8 cellular contexts compared by ENCODE assay signal in the genomic region with DNA sequence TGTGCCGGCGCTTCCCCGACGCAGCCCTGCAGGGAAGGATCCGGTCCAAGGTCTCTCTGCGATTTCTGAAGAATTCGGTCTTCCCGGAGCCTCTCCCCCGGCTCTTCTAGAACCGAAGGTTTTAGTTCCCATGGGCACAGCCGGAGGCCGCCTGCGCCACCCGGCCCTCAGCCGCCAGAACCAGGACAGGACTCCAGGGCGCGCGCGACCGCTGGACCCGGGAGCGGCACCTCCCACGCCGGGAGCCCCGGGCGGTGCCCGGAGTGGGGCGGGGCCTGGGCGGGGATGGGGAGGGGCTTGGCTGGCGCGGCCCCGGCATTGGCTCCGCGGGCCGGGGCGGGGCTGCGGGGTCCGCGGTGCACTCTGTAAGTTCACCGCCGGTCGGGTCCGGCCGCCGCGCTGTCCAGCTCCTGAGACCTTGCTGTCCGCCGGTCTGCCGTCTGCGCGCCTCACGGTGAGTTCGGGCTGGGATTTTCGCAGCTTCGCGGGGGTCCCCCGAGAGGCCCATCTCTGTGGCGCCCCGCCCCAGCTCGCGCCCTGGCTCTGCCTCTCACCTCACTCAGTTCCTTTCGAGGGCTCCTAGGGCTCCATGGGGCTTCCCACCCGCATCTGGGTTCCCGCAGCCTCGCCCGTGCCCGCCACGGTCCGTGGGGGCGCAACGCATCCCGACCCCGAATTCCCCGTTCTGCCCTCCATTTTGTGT. TPM values are rescaled to one million over a fixed set of nuclear protein-coding genes. Genes with fewer than 3 reads are reported as not detected.
DNase-seq lines count a peak whose midpoint lies in the region; ATAC-seq, FAIRE-seq and TF ChIP-seq lines count a peak whose summit lies in the region.

A gene with protein sequence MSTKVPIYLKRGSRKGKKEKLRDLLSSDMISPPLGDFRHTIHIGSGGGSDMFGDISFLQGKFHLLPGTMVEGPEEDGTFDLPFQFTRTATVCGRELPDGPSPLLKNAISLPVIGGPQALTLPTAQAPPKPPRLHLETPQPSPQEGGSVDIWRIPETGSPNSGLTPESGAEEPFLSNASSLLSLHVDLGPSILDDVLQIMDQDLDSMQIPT (plus strand): TSS at position 366 of the 703 bp plus-strand sequence. CDS start 6,033 bp downstream, outside the sequence.

- H3K36me3 ChIP-seq in HepG2 (replicated peaks in 1 of 2; ENCODE audit: control insufficient read depth in 1 of 2, insufficient read depth in 2 of 2, low read length in 2 of 2): 0 out of 5 replicates have a peak, but pooled peaks cover 0 to 3% of the 10 kb centered on the region in 2 experiments

- CTCF ChIA-PET in HepG2 (lab: Yijun Ruan, JAX; ENCODE audit: low intra/inter-chr PET ratio, low total read pairs): interaction anchor here (0.9 to 4.6 kb wide), 6 partner anchors 8 to 110 kb away, joined by 3 to 139 read pairs (median 7); no protein-coding TSS in a partner anchor

- peak; percentile 65 for ATAC-seq in HG02884 (IDR thresholded peaks at IDR 0.05; ENCODE audit: unreplicated experiment)
- peak; percentile 89 for ATAC-seq in HepG2

- peaks cover 31% of the 10 kb centered on the region for H3K79me2 ChIP-seq in HepG2 (ENCODE audit: insufficient read depth, low read length)

- H3K4me1 ChIP-seq in HepG2 (ENCODE audit: insufficient read depth, low read length): peaks cover 64% of the 10 kb centered on the region

- TF ChIP-seq POLR2A in HepG2 (IDR thresholded peaks at IDR 0.05; ENCODE audit: insufficient read depth in 1 of 2, low read depth in 2 of 2, low read length in 2 of 2): peak; percentile 58 to 95

- in situ Hi-C loops in HepG2 (cut with HindIII; ENCODE audit: extremely low pct_ligation_motif_present, low pct_unique_long_range_greater_than_20kb): loop anchor here (5.0 kb wide), 1 partner anchor 37 kb away; no protein-coding TSS in a partner anchor

- no peak for FAIRE-seq in HepG2 (lab: Jason Lieb, UNC)

- peaks cover 5% of the 10 kb centered on the region for H3K27me3 Mint-ChIP-seq in dendritic cell treated with granulocyte-macrophage colony-stimulating factor and Interleukin-4, amounts not matched to agents 40 ng/mL and 50 ng/mL, for 4 days

- no peak; the same call in 1 of the 2 replicates for TF ChIP-seq RAD21 in HepG2 (CRISPR knock-in tag; IDR thresholded peaks at IDR 0.05)

- peak within 1 kb of the TSS; percentile 88 for H3K27ac Mint-ChIP-seq in dendritic cell treated with granulocyte-macrophage colony-stimulating factor and Interleukin-4, amounts not matched to agents 40 ng/mL and 50 ng/mL, for 4 days

- H3K27ac ChIP-seq in HepG2 (ENCODE audit: extremely low read length, insufficient read depth, low read length): peak within 1 kb of the TSS; percentile 77

- H3K36me3 Mint-ChIP-seq in dendritic cell treated with granulocyte-macrophage colony-stimulating factor and Interleukin-4, amounts not matched to agents 40 ng/mL and 50 ng/mL, for 4 days (ENCODE audit: low read depth): peaks cover 12% of the 10 kb centered on the region

- BruUV-seq in HepG2 (replicated peaks; lab: Mats Ljungman, UMichigan): no TSS peak

- H2AFZ ChIP-seq in HepG2 (ENCODE audit: low read length): no peak within 1 kb of the TSS

- H3K4me2 ChIP-seq in HepG2 (ENCODE audit: low read depth, low read length): peak within 1 kb of the TSS; percentile 88

- H3K27me3 ChIP-seq in HepG2 (ENCODE audit: control insufficient read depth in 1 of 2, insufficient read depth in 2 of 2, low read length in 2 of 2): no peaks in the 10 kb centered on the region

- peaks cover 64% of the 10 kb centered on the region for H3K4me1 Mint-ChIP-seq in dendritic cell treated with granulocyte-macrophage colony-stimulating factor and Interleukin-4, amounts not matched to agents 40 ng/mL and 50 ng/mL, for 4 days (ENCODE audit: low read depth)

- DNase-seq in NCI-H187 (lab: John Stamatoyannopoulos, UW): peak; percentile 12 to 56
- no peak for DNase-seq in NCI-H187 treated with DMSO at 0.1 percent for 48 hours (lab: John Stamatoyannopoulos, UW)
- peak; percentile 78 for DNase-seq in NCI-H226
- DNase-seq in activated CD4-positive, alpha-beta T cell treated with anti-CD3 and anti-CD28 coated beads, Interleukin-2, amount 50 U/mL, for 1 hour: peak; percentile 71
- peak; percentile 74 for DNase-seq in HepG2 (ENCODE audit: low spot score)
- peak; percentile 76 for DNase-seq in stimulated activated CD4-positive, alpha-beta T cell treated with anti-CD3 and anti-CD28 coated beads, Interleukin-2, amount 100 ng/mL, for 48 hours

- no peaks in the 10 kb centered on the region for H3K9me3 ChIP-seq in HepG2 (ENCODE audit: low read length)

- peaks cover 19% of the 10 kb centered on the region; the same call in 1 of the 2 replicates for H4K20me1 ChIP-seq in HepG2 (ENCODE audit: insufficient read depth, low read length)

- no peaks in the 10 kb centered on the region for H3K9me3 Mint-ChIP-seq in dendritic cell treated with granulocyte-macrophage colony-stimulating factor and Interleukin-4, amounts not matched to agents 40 ng/mL and 50 ng/mL, for 4 days

- TF ChIP-seq EP300 in HepG2 (IDR thresholded peaks at IDR 0.05; ENCODE audit: low read depth in 2 of 2, low read length in 2 of 2) (no peak), HepG2 (CRISPR knock-in tag; IDR thresholded peaks at IDR 0.05; ENCODE audit: borderline replicate concordance) (no peak)

- POLR2A ChIA-PET in HepG2 (lab: Yijun Ruan, JAX): interaction anchor here (0.6 to 5.5 kb wide), 21 partner anchors 8 to 193 kb away, joined by 3 to 114 read pairs (median 7); a partner anchor contains a TSS

- 0% methylated on average over 32 of the region's 74 CpGs for WGBS in HepG2 (ENCODE audit: low lambda C conversion rate)

- peak within 1 kb of the TSS; percentile 87 for H3K4me3 Mint-ChIP-seq in dendritic cell treated with granulocyte-macrophage colony-stimulating factor and Interleukin-4, amounts not matched to agents 40 ng/mL and 50 ng/mL, for 4 days

- H3K4me3 ChIP-seq in HepG2 (replicated peaks in 1 of 3; ENCODE audit: insufficient read depth in 1 of 3, low read depth in 2 of 3, low read length in 3 of 3): peak within 1 kb of the TSS; percentile 88 to 100 (median 95)

- H3K9ac ChIP-seq in HepG2 (ENCODE audit: insufficient read depth, low read depth, low read length): peak within 1 kb of the TSS; percentile 75

- intact Hi-C loops in dendritic cell treated with granulocyte-macrophage colony-stimulating factor and Interleukin-4, amounts not matched to agents 40 ng/mL and 50 ng/mL, for 4 days (cut with micrococcal nuclease): loop anchor here (1.0 to 2.0 kb wide), 3 partner anchors 14 to 39 kb away; no protein-coding TSS in a partner anchor
- intact Hi-C loops in HepG2 (cut with micrococcal nuclease; ENCODE audit: unreplicated experiment): loop anchor here (1.0 kb wide), 3 partner anchors 8 to 39 kb away; no protein-coding TSS in a partner anchor

- no peak for TF ChIP-seq CTCF in HepG2 (CRISPR knock-in tag; IDR thresholded peaks at IDR 0.05)

TF ChIP-seq in HepG2, 621 proteins besides CTCF, POLR2A, EP300 and RAD21 (continues in another document):
- TF ChIP-seq SUZ12 (IDR thresholded peaks at IDR 0.05; ENCODE audit: low read depth, low read length) (no peak), SKI (IDR thresholded peaks at IDR 0.05; ENCODE audit: partially characterized antibody) (peak; percentile 9), NPAS2 (CRISPR knock-in tag; IDR thresholded peaks at IDR 0.05; ENCODE audit: borderline replicate concordance) (no peak), ZNF713 (CRISPR knock-in tag; IDR thresholded peaks at IDR 0.05) (no peak)
- TF ChIP-seq, protein P1, sequence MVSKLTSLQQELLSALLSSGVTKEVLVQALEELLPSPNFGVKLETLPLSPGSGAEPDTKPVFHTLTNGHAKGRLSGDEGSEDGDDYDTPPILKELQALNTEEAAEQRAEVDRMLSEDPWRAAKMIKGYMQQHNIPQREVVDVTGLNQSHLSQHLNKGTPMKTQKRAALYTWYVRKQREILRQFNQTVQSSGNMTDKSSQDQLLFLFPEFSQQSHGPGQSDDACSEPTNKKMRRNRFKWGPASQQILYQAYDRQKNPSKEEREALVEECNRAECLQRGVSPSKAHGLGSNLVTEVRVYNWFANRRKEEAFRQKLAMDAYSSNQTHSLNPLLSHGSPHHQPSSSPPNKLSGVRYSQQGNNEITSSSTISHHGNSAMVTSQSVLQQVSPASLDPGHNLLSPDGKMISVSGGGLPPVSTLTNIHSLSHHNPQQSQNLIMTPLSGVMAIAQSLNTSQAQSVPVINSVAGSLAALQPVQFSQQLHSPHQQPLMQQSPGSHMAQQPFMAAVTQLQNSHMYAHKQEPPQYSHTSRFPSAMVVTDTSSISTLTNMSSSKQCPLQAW (CRISPR knock-in tag; IDR thresholded peaks at IDR 0.05): no peak

RNA-seq across cellular contexts. Expression of the gene that starts here (rescaled TPM):
- 2.5 and 7.1 TPM in 2 replicates for total RNA-seq in HepG2 (2016; rRNA removed; fragmentation: Illumina TruSeq; extraction: Trizol)
- total RNA-seq in HepG2 (2016; cell fraction: cytosol; rRNA removed; fragmentation: Illumina TruSeq; extraction: Trizol; ENCODE audit: low read depth): 5.9 and 6.4 TPM in 2 replicates
- 4.5 and 5.9 TPM in 2 replicates for total RNA-seq in HepG2 (2016; cell fraction: insoluble cytoplasmic fraction; rRNA removed; fragmentation: Illumina TruSeq; extraction: Trizol)
- total RNA-seq in HepG2 (2016; cell fraction: membrane; rRNA removed; fragmentation: Illumina TruSeq; extraction: Trizol): 10.1 and 10.2 TPM in 2 replicates
- 4.2 and 5.2 TPM in 2 replicates for total RNA-seq in HepG2 (2016; cell fraction: nucleus; rRNA removed; fragmentation: Illumina TruSeq; extraction: Trizol)
- 2.3 and 4.2 TPM in 2 replicates for polyA plus RNA-seq in HepG2 (2011; rRNA removed)
- 1.4 and 1.9 TPM in 2 replicates for polyA plus RNA-seq in HepG2 (2011; cell fraction: cytosol; rRNA removed)
- polyA plus RNA-seq in HepG2 (2011; cell fraction: nucleus; rRNA removed): 8.3 and 9.7 TPM in 2 replicates
- polyA plus RNA-seq in HepG2 (2012): 3.4 and 7.2 TPM in 2 replicates
- polyA plus RNA-seq in HepG2 (2016; cell fraction: cytosol; fragmentation: Illumina TruSeq; extraction: Trizol; ENCODE audit: low read depth): 2.1 and 2.6 TPM in 2 replicates
- 3.3 and 4.5 TPM in 2 replicates for polyA plus RNA-seq in HepG2 (2016; cell fraction: insoluble cytoplasmic fraction; fragmentation: Illumina TruSeq; extraction: Trizol; ENCODE audit: low read depth)
- polyA plus RNA-seq in HepG2 (2016; cell fraction: membrane; fragmentation: Illumina TruSeq; extraction: Trizol; ENCODE audit: low read depth): 4.0 TPM in 2 replicates
- polyA plus RNA-seq in HepG2 (2016; cell fraction: nucleus; fragmentation: Illumina TruSeq; extraction: Trizol; ENCODE audit: insufficient read depth, low read depth): 5.6 and 6.7 TPM in 2 replicates
- 29.3 and 50.7 TPM in 2 replicates for polyA minus RNA-seq in HepG2 (2011; rRNA and poly(A)+ RNA removed; ENCODE audit: low replicate concordance)
- polyA minus RNA-seq in HepG2 (2011; cell fraction: cytosol; rRNA and poly(A)+ RNA removed): 3.2 and 5.1 TPM in 2 replicates
- 15.8 and 18.4 TPM in 2 replicates for polyA minus RNA-seq in HepG2 (2011; cell fraction: nucleus; rRNA and poly(A)+ RNA removed)
